In the genomic region with DNA sequence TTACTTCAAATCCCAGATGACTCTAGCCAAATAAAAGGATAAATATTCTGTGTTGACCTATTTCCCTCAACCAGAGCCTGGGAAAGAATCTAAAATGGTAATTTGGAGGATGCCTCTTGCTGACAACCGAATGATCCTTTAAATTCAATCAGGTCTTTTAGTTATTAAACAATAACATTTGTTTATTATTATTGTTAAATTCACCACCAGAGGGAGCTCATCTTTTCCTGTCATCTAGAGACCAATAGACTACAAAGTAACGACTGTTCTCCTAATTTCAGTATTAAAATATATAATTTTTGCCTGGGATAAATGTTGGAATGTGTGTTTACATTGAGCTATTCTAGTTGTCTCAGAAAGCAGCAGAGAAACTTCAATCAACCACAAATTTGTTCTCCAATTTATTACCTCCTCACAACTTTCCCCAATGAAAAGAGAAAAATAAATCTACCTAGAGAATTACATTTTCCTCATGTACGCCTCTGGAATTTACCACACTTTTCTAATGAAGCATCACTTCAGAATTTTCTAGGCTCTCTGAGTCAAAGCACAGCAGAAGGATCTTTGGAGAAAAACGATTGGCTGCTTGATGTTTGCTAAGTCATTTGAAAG, we compare ENCODE assay signal across 8 cellular contexts.
DNase-seq lines count a peak whose midpoint lies in the region; ATAC-seq, FAIRE-seq and TF ChIP-seq lines count a peak whose summit lies in the region.

No MANE protein-coding gene starts in this region.

- TF ChIP-seq CTCF in K562 (IDR thresholded peaks at IDR 0.05 in 2 of 3, conservative IDR thresholded peaks at IDR 0.05 in 1 of 3; ENCODE audit: insufficient read depth in 2 of 3, low read depth in 1 of 3, low read length in 3 of 3), result peak in 2 of 3 experiments; percentile 6 to 34; a peak in 2 of 6 replicates
- peak; percentile 58 for TF ChIP-seq CTCF in neural cell (IDR thresholded peaks at IDR 0.05; ENCODE audit: poor library complexity, severe bottlenecking)

- CTCF ChIA-PET in K562 (lab: Yijun Ruan, JAX; ENCODE audit: low intra/inter-chr PET ratio), result no interaction called here

- H3K9me2 ChIP-seq in neural cell (ENCODE audit: insufficient read depth, low read length), result no peaks in the 10 kb centered on the region

- H3K4me2 ChIP-seq in K562 (ENCODE audit: insufficient read depth, low read length), result no peak overlapping the region
- no peak overlapping the region for H3K4me2 ChIP-seq in neural cell (ENCODE audit: low read length)

- H4K20me1 ChIP-seq in K562 (replicated peaks; ENCODE audit: control insufficient read depth, insufficient read depth, low read length) (no peaks in the 10 kb centered on the region), neural cell (ENCODE audit: insufficient read depth) (no peaks in the 10 kb centered on the region)

- TF ChIP-seq POLR2A in K562 (conservative IDR thresholded peaks at IDR 0.05), result no peak

- in situ Hi-C loops in K562 (cut with MboI), result no loop called here

- H3K4me3 ChIP-seq in K562 (no peak overlapping the region), neural cell (ENCODE audit: low read length) (no peak overlapping the region)

- TF ChIP-seq RAD21 in K562 (CRISPR knock-in tag; conservative IDR thresholded peaks at IDR 0.05 in 1 of 2, IDR thresholded peaks at IDR 0.05 in 1 of 2), result peak; percentile 35 to 42; a peak in 3 of 4 replicates
- peak; percentile 54 for TF ChIP-seq RAD21 in neural cell (conservative IDR thresholded peaks at IDR 0.05)

- H2AFZ ChIP-seq in K562 (ENCODE audit: low read depth, low read length) (no peak overlapping the region), neural cell (ENCODE audit: low read depth, low read length) (no peak overlapping the region)

- BruUV-seq in K562 (replicated peaks; lab: Mats Ljungman, UMichigan), result no TSS peak

- no peaks in the 10 kb centered on the region for H3K9me1 ChIP-seq in K562 (ENCODE audit: control insufficient read depth, insufficient read depth, low read length)

- FAIRE-seq in K562 (lab: Jason Lieb, UNC) (no peak), urothelium cell line (lab: Jason Lieb, UNC) (no peak)

- POLR2A ChIA-PET in K562 (lab: Yijun Ruan, JAX), result no interaction called here

- ATAC-seq in K562 (no peak), HG02970 (IDR thresholded peaks at IDR 0.05; ENCODE audit: low FRiP score, unreplicated experiment) (no peak)

- peak; percentile 73 for DNase-seq in ELR (ENCODE audit: low read depth)
- peak; percentile 11 for DNase-seq in NCI-H1436 (lab: John Stamatoyannopoulos, UW)
- peak in 3 of 4 experiments; percentile 6 to 7 (median 6) for DNase-seq in K562 (ENCODE audit: extremely low read depth in 1 of 4, low spot score in 3 of 4)
- no peak for DNase-seq in dedifferentiated amniotic fluid mesenchymal stem cell (ENCODE audit: extremely low spot score)
- no peak for DNase-seq in activated gamma-delta T cell treated with Interleukin-2 at 50 U/mL for 16 hours
- no peak for DNase-seq in urothelium cell line (ENCODE audit: low spot score)

- no peaks in the 10 kb centered on the region for H3K4me1 ChIP-seq in K562 (replicated peaks in 1 of 2; ENCODE audit: control insufficient read depth in 2 of 2, insufficient read depth in 2 of 2, low read length in 2 of 2)

- H3K27me3 ChIP-seq in K562 (ENCODE audit: control insufficient read depth in 2 of 2, insufficient read depth in 2 of 2, low read length in 2 of 2) (no peaks in the 10 kb centered on the region), neural cell (ENCODE audit: insufficient read depth, low read depth, low read length) (no peaks in the 10 kb centered on the region)

- intact Hi-C loops in K562 (cut with micrococcal nuclease), result loop anchor here (1.0 kb wide), 1 partner anchor 339 kb away; no protein-coding TSS in a partner anchor

- 0% methylated on average over 4 of the region's 4 CpGs for WGBS in K562 (ENCODE audit: insufficient coverage, low coverage, missing lambda C conversion rate)

- TF ChIP-seq EP300 in K562 (IDR thresholded peaks at IDR 0.05; ENCODE audit: low read length), result no peak
- no peak for TF ChIP-seq EP300 in neural cell (conservative IDR thresholded peaks at IDR 0.05; ENCODE audit: poor library complexity, severe bottlenecking)

- H3K27ac ChIP-seq in K562 (ENCODE audit: extremely low read depth, low read depth, low read length) (no peak overlapping the region), neural cell (ENCODE audit: low read length) (no peak overlapping the region)

- no peaks in the 10 kb centered on the region for H3K9me3 ChIP-seq in K562 (replicated peaks; ENCODE audit: control insufficient read depth, insufficient read depth, low read depth, low read length)
- no peaks in the 10 kb centered on the region for H3K9me3 ChIP-seq in neural cell (ENCODE audit: low read length)

- no peaks in the 10 kb centered on the region for H3K79me2 ChIP-seq in K562 (ENCODE audit: control insufficient read depth, insufficient read depth, low read length)
- H3K79me2 ChIP-seq in neural cell (replicated peaks; ENCODE audit: insufficient read depth, low read length), result no peaks in the 10 kb centered on the region

- no peak overlapping the region for H3K9ac ChIP-seq in K562 (ENCODE audit: insufficient read depth in 1 of 2, low read depth in 2 of 2, low read length in 2 of 2)
- H3K9ac ChIP-seq in neural cell (ENCODE audit: low read length), result no peak overlapping the region

- H3K36me3 ChIP-seq in K562 (ENCODE audit: control insufficient read depth, insufficient read depth, low read length), result no peaks in the 10 kb centered on the region
- no peaks in the 10 kb centered on the region for H3K36me3 ChIP-seq in neural cell (ENCODE audit: insufficient read depth, low read length)

- H3F3A ChIP-seq in neural cell (ENCODE audit: insufficient read depth, low read length, poor library complexity, severe bottlenecking), result no peaks in the 10 kb centered on the region

TF ChIP-seq in K562, 482 proteins besides CTCF, POLR2A, EP300 and RAD21:
- TF ChIP-seq ESRRA (IDR thresholded peaks at IDR 0.05; ENCODE audit: borderline replicate concordance, low read depth) (no peak), NR1H2 (CRISPR knock-in tag; IDR thresholded peaks at IDR 0.05) (no peak), FOXK2 (conservative IDR thresholded peaks at IDR 0.05 in 1 of 2, IDR thresholded peaks at IDR 0.05 in 1 of 2; ENCODE audit: low read depth in 2 of 2) (no peak), ZNF408 (CRISPR knock-in tag; IDR thresholded peaks at IDR 0.05; ENCODE audit: low read depth) (no peak), ZNF354B (CRISPR knock-in tag; IDR thresholded peaks at IDR 0.05) (no peak), MAFG (tag; conservative IDR thresholded peaks at IDR 0.05) (no peak), BDP1 (IDR thresholded peaks at IDR 0.05; ENCODE audit: insufficient read depth, insufficient read length) (no peak), NFIC (IDR thresholded peaks at IDR 0.05) (no peak), NFYB (IDR thresholded peaks at IDR 0.05; ENCODE audit: extremely low read depth, insufficient read length) (no peak), PTRF (tag; IDR thresholded peaks at IDR 0.05) (no peak), ARID2 (IDR thresholded peaks at IDR 0.05) (no peak), RB1 (IDR thresholded peaks at IDR 0.05; ENCODE audit: low read depth) (no peak)
- TF ChIP-seq, protein P1, sequence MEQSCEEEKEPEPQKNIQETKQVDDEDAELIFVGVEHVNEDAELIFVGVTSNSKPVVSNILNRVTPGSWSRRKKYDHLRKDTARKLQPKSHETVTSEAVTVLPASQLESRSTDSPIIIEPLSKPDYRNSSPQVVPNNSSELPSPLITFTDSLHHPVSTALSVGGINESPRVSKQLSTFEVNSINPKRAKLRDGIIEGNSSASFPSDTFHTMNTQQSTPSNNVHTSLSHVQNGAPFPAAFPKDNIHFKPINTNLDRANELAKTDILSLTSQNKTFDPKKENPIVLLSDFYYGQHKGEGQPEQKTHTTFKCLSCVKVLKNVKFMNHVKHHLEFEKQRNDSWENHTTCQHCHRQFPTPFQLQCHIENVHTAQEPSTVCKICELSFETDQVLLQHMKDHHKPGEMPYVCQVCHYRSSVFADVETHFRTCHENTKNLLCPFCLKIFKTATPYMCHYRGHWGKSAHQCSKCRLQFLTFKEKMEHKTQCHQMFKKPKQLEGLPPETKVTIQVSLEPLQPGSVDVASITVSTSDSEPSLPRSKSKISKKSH (CRISPR knock-in tag; IDR thresholded peaks at IDR 0.05), result no peak

TF ChIP-seq in neural cell, 6 proteins besides CTCF, POLR2A, EP300 and RAD21:
- TF ChIP-seq, protein P2, sequence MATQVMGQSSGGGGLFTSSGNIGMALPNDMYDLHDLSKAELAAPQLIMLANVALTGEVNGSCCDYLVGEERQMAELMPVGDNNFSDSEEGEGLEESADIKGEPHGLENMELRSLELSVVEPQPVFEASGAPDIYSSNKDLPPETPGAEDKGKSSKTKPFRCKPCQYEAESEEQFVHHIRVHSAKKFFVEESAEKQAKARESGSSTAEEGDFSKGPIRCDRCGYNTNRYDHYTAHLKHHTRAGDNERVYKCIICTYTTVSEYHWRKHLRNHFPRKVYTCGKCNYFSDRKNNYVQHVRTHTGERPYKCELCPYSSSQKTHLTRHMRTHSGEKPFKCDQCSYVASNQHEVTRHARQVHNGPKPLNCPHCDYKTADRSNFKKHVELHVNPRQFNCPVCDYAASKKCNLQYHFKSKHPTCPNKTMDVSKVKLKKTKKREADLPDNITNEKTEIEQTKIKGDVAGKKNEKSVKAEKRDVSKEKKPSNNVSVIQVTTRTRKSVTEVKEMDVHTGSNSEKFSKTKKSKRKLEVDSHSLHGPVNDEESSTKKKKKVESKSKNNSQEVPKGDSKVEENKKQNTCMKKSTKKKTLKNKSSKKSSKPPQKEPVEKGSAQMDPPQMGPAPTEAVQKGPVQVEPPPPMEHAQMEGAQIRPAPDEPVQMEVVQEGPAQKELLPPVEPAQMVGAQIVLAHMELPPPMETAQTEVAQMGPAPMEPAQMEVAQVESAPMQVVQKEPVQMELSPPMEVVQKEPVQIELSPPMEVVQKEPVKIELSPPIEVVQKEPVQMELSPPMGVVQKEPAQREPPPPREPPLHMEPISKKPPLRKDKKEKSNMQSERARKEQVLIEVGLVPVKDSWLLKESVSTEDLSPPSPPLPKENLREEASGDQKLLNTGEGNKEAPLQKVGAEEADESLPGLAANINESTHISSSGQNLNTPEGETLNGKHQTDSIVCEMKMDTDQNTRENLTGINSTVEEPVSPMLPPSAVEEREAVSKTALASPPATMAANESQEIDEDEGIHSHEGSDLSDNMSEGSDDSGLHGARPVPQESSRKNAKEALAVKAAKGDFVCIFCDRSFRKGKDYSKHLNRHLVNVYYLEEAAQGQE (IDR thresholded peaks at IDR 0.05; ENCODE audit: borderline replicate concordance), result no peak
- TF ChIP-seq SMC3 (conservative IDR thresholded peaks at IDR 0.05; ENCODE audit: poor library complexity) (peak; percentile 59), EZH2 (IDR thresholded peaks at IDR 0.05; ENCODE audit: borderline replicate concordance, insufficient read depth, low read length, poor library complexity, severe bottlenecking) (no peak), MXI1 (conservative IDR thresholded peaks at IDR 0.05; ENCODE audit: poor library complexity, severe bottlenecking) (no peak), POLR2AphosphoS5 (IDR thresholded peaks at IDR 0.05) (no peak)
TF ChIP-seq in neural cell: peak in this region for 1.

Comparison
In these comparisons a context has a peak if more than half of its experiments do, and no peak if none do; other contexts are left out.
1. DNase-seq: peak in ELR (single experiment), NCI-H1436 (single experiment) and K562 (3 of 4); none in dedifferentiated amniotic fluid mesenchymal stem cell (single experiment), activated gamma-delta T cell treated with Interleukin-2 at 50 U/mL for 16 hours (single experiment) and urothelium cell line (single experiment).